Comparison of ENCODE assay signal across 14 cellular contexts in the genomic region with DNA sequence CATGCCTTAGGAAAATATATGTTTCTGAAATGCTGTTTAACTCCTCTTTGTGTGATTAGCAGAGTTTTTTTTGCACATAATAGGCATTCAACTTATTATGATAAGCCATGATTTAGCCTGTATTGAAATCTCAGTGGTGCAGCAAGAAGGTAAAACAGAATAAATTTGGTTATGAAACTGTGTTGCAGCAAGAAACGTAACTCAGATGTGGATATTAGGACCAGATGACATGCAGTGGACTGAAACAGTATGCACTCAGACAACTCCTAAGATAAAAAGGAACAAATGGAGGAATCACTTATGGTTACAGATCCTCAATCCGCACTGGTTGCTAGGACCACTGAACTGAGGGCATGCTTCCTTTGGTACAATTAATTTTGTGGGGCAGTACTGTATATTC.
A peak's percentile ranks its signal among the peaks of the same experiment; 100 is the strongest.
DNase-seq lines count a peak whose midpoint lies in the region.
"Had no signal": no experiment of that assay in that cellular context is flagged by ENCODE, and none has a peak within 500 bp of the region (broad histone marks: within the 10 kb centered on the region; RNA-seq: fewer than 3 reads in every experiment).

No MANE protein-coding gene starts in this region.

- DNase-seq in DMS114 treated with DMSO at 0.1 percent for 48 hours (lab: John Stamatoyannopoulos, UW; ENCODE audit: unreplicated experiment) (peak; percentile 86), caudate nucleus (lab: John Stamatoyannopoulos, UW) (no peak), fibroblast of gingiva (ENCODE audit: low read depth) (peak; percentile 42), posterior cingulate gyrus (no peak)
- no peak for DNase-seq in central memory CD4-positive, alpha-beta T cell
- no peak for DNase-seq in activated effector memory CD4-positive, alpha-beta T cell treated with Interleukin-2 at 50 U/mL for 16 hours
- DNase-seq: 8988T; CD4-positive, alpha-beta memory T cell; DMS79 treated with DMSO at 0.1 percent for 48 hours; GF-D8; GOT3; H7 had no signal

- H3K27ac ChIP-seq in caudate nucleus (ENCODE audit: low read depth, low read length) = peak overlapping the region; percentile 87
- peak overlapping the region; percentile 37 for H3K27ac ChIP-seq in temporal lobe (ENCODE audit: low read depth, low read length)
- H3K27ac ChIP-seq: BLaER1 had no signal

- intact Hi-C loops in posterior cingulate gyrus (cut with DNase I) = no loop called here

Comparison
In these comparisons a context has a peak if more than half of its experiments do, and no peak if none do; other contexts are left out.
1. DNase-seq: peak in DMS114 treated with DMSO at 0.1 percent for 48 hours (single experiment) and fibroblast of gingiva (single experiment); none in caudate nucleus (0 of 61), central memory CD4-positive, alpha-beta T cell (single experiment), activated effector memory CD4-positive, alpha-beta T cell treated with Interleukin-2 at 50 U/mL for 16 hours (single experiment) and posterior cingulate gyrus (0 of 10).